ENCODE assay signal across 1 cellular context in the genomic region with DNA sequence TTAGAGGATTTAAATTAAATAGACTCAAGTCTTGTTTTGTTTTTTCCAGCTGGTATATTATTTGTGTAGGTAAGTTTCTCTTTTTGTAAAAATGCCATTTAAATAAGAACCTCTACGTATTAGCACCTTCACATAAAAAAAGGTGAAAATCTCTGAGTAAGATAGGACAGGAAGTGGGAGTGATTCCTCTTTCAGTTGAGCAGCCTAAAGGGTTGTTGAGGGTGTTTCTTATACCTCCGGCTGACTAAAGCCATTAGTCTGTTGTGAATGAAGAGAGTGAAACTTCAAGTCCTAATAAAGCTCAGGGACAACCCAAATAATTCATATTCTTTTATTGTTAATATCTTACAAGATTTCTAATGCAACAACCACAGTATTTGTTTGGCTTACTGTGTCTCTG.
TF ChIP-seq lines count a peak whose summit lies in the region.

No MANE protein-coding gene starts in this region.

TF ChIP-seq in GM12878, 131 proteins besides CTCF, POLR2A, EP300 and RAD21:
- TF ChIP-seq SREBF2 (IDR thresholded peaks at IDR 0.05; ENCODE audit: low read length): no peak
- no peak for TF ChIP-seq NR2C1 (IDR thresholded peaks at IDR 0.05)
- no peak for TF ChIP-seq MYC (IDR thresholded peaks at IDR 0.05; ENCODE audit: insufficient read depth, insufficient read length, insufficient replicate concordance, low read length, severe bottlenecking)
- no peak for TF ChIP-seq KLF5 (IDR thresholded peaks at IDR 0.05; ENCODE audit: partially characterized antibody)
- no peak for TF ChIP-seq MYB (IDR thresholded peaks at IDR 0.05; ENCODE audit: borderline replicate concordance, low read depth, low read length)
- no peak for TF ChIP-seq EGR1 (IDR thresholded peaks at IDR 0.05; ENCODE audit: borderline replicate concordance in 1 of 2, low read depth in 2 of 2, low read length in 2 of 2)
- TF ChIP-seq BCL11A (IDR thresholded peaks at IDR 0.05; ENCODE audit: low read depth, low read length): no peak
